8 cellular contexts compared by ENCODE assay signal in the genomic region with DNA sequence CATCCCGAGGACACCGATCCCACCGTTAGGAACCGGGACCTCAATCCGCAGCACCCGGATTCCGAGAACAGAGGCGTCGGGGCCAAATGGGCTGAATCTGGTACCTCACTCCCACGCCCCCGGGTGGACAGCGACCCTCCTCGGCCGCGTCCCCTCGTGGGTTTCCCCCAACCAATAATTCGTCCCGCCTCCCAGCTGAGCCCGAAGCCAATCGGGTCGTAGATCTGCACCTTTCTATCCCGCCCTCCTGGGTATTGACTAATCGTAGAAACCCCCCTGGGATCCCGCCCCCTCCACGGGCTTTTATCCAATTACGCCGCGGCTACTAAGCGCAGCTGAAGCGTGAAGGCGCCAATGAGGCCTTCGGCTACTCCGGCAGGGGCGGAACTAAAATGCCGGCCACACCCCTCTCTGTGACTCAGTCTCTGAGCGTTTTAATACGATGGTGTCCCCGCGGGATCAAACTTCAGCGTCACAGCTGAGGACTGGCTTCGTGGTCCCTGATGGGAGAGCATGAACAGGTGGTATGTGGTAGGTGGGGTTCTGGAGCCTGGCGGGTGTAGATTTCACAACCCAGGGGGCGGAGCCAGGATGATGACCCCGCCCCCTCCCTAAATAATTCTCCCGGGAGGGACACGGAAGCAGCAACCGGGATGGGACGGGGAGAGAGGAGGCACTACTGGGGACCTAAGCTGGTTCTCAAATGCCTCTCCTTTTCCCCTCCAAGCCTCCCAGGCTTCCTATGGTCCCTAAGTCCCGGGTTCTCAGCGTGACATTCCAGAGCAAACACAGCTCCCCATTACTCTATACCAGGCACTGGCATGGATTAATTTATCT.
DNase-seq lines count a peak whose midpoint lies in the region; ATAC-seq and TF ChIP-seq lines count a peak whose summit lies in the region.

A gene with protein sequence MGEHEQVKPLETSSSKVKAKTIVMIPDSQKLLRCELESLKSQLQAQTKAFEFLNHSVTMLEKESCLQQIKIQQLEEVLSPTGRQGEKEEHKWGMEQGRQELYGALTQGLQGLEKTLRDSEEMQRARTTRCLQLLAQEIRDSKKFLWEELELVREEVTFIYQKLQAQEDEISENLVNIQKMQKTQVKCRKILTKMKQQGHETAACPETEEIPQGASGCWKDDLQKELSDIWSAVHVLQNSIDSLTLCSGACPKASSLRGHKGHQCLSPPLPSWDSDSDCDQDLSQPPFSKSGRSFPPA (plus strand): TSS at position 416 of the 837 bp plus-strand sequence. CDS start 88 bp downstream, at position 504.
TMEM205 (minus strand) TSS at position 165 of the 837 bp plus-strand sequence. CDS start 649 bp downstream, outside the sequence.

- TF ChIP-seq CTCF in AG10803 (conservative IDR thresholded peaks at IDR 0.05; ENCODE audit: low read length): no peak; the same call in 1 of the 2 replicates

- H3K36me3 Mint-ChIP-seq in central memory CD8-positive, alpha-beta T cell (ENCODE audit: insufficient read depth): peaks cover 12% of the 10 kb centered on the region

- H3K9me3 Mint-ChIP-seq in central memory CD8-positive, alpha-beta T cell: no peaks in the 10 kb centered on the region

- peak; percentile 99 for DNase-seq in AG10803 (ENCODE audit: low read depth)
- DNase-seq in NCI-H345 treated with DMSO at 0.1 percent for 48 hours (lab: John Stamatoyannopoulos, UW; ENCODE audit: unreplicated experiment): peak; percentile 51
- DNase-seq in activated CD4-positive, CD25-positive, alpha-beta regulatory T cell treated with anti-CD3 and anti-CD28 coated beads, Interleukin-2, amount 50 U/mL, for 16 hours (ENCODE audit: low read depth, low spot score): peak; percentile 97
- DNase-seq in central memory CD8-positive, alpha-beta T cell (ENCODE audit: low spot score in 2 of 2): peak; percentile 96 to 99
- DNase-seq in iris pigment epithelial cell (ENCODE audit: low read depth): peak; percentile 99
- peak; percentile 94 to 98 for DNase-seq in stimulated activated CD4-positive, alpha-beta T cell treated with anti-CD3 and anti-CD28 coated beads, Interleukin-12 subunit alpha, Interleukin-12 subunit beta, amount 100 ng/mL, for 24 hours (ENCODE audit: low read depth in 2 of 2)

- no peaks in the 10 kb centered on the region for H3K27me3 Mint-ChIP-seq in central memory CD8-positive, alpha-beta T cell

- ATAC-seq in GM19023 (IDR thresholded peaks at IDR 0.05; ENCODE audit: unreplicated experiment): peak; percentile 89
- peak; percentile 96 for ATAC-seq in HG03280 (IDR thresholded peaks at IDR 0.05; ENCODE audit: unreplicated experiment)
- peak; percentile 97 for ATAC-seq in central memory CD8-positive, alpha-beta T cell (replicated peaks; ENCODE audit: extremely low read depth, poor library complexity, severe bottlenecking)

- peak within 1 kb of the TSS; percentile 87 for H3K4me3 ChIP-seq in AG10803 (ENCODE audit: low read length)

- H3K4me1 Mint-ChIP-seq in central memory CD8-positive, alpha-beta T cell: peaks cover 34% of the 10 kb centered on the region

- H3K27ac Mint-ChIP-seq in central memory CD8-positive, alpha-beta T cell (ENCODE audit: low read depth): peak within 1 kb of the TSS; percentile 95

- peak within 1 kb of the TSS; percentile 93 for H3K4me3 Mint-ChIP-seq in central memory CD8-positive, alpha-beta T cell

Comparison
In these comparisons a context has a peak if more than half of its experiments do, and no peak if none do; other contexts are left out.
1. Peak in every context shown above with its lines: DNase-seq, ATAC-seq and H3K4me3 ChIP-seq.